Comparison of ENCODE assay signal across 9 cellular contexts in genomic region chr2:179031731-179032408, GRCh38. TPM values are rescaled to one million over a fixed set of nuclear protein-coding genes. Genes with fewer than 3 reads are reported as not detected.
DNase-seq lines count a peak whose midpoint lies in the region; ATAC-seq, FAIRE-seq and TF ChIP-seq lines count a peak whose summit lies in the region.
"Had no signal": no experiment of that assay in that cellular context is flagged by ENCODE, and none has a peak within 500 bp of the region (broad histone marks: within the 10 kb centered on the region; RNA-seq: fewer than 3 reads in every experiment).

No MANE protein-coding gene starts in this region.

- no peaks in the 10 kb centered on the region for H3K27me3 Mint-ChIP-seq in activated CD4-positive, alpha-beta T cell treated with anti-CD3 and anti-CD28 coated beads for 36 hours

- peaks cover 21% of the 10 kb centered on the region for H3K9me3 Mint-ChIP-seq in activated CD4-positive, alpha-beta T cell treated with anti-CD3 and anti-CD28 coated beads for 36 hours (ENCODE audit: low read depth)

- H3K27ac ChIP-seq in ascending aorta = no peak overlapping the region

- no peaks in the 10 kb centered on the region for H3K9me3 ChIP-seq in ascending aorta

- no peaks in the 10 kb centered on the region for H3K36me3 ChIP-seq in ascending aorta

- no peak for FAIRE-seq in H54 (lab: Jason Lieb, UNC)

- peak; percentile 95 for ATAC-seq in activated CD4-positive, alpha-beta T cell treated with anti-CD3 and anti-CD28 coated beads for 36 hours
- peak; percentile 95 for ATAC-seq in HG02759 (IDR thresholded peaks at IDR 0.05; ENCODE audit: unreplicated experiment)

- peak; percentile 57 for DNase-seq in activated CD4-positive, alpha-beta T cell treated with anti-CD3 and anti-CD28 coated beads for 36 hours
- DNase-seq in activated CD4-positive, alpha-beta T cell treated with anti-CD3 and anti-CD28 coated beads for 1 hour = no peak
- DNase-seq in RPMI8226 (peak; percentile 85), iris pigment epithelial cell (ENCODE audit: low read depth) (peak; percentile 77), H54 (ENCODE audit: insufficient read length, low spot score) (no peak), SK-N-DZ (ENCODE audit: low spot score) (no peak), ascending aorta (ENCODE audit: low spot score in 2 of 2) (no peak)

- POLR2A ChIA-PET in activated CD4-positive, alpha-beta T cell treated with anti-CD3 and anti-CD28 coated beads for 36 hours (lab: Charles Lee) = interaction anchor here (0.7 to 1.1 kb wide), 3 partner anchors 10 to 18 kb away, joined by 3 to 4 read pairs (median 3); partner anchors contain the start of gene CCDC141

- intact Hi-C loops in activated CD4-positive, alpha-beta T cell treated with anti-CD3 and anti-CD28 coated beads for 36 hours (cut with DNase I, micrococcal nuclease) = loop anchor here (1.0 to 10.0 kb wide), 9 partner anchors 17 to 973 kb away; partner anchors contain the start of genes CWC22 (in 1 of the 2), PJVK (in 1 of the 2), PRKRA (in 1 of the 2) and SESTD1 (in 1 of the 2)
- intact Hi-C loops in ascending aorta (cut with DNase I) = no loop called here

- peak overlapping the region; percentile 96 for H3K27ac Mint-ChIP-seq in activated CD4-positive, alpha-beta T cell treated with anti-CD3 and anti-CD28 coated beads for 36 hours

- peak overlapping the region in 1 of 2 donors; percentile 19 for H3K4me3 ChIP-seq in ascending aorta

- H3K36me3 Mint-ChIP-seq in activated CD4-positive, alpha-beta T cell treated with anti-CD3 and anti-CD28 coated beads for 36 hours (ENCODE audit: low read depth) = peaks cover 22% of the 10 kb centered on the region

- H3K4me1 ChIP-seq in ascending aorta = no peaks in the 10 kb centered on the region

- no peak for TF ChIP-seq POLR2A in H54 (IDR thresholded peaks at IDR 0.05; ENCODE audit: low read depth, low read length)

- TF ChIP-seq CTCF in ascending aorta (IDR thresholded peaks at IDR 0.05) = no peak

- peak overlapping the region; percentile 69 for H3K4me3 Mint-ChIP-seq in activated CD4-positive, alpha-beta T cell treated with anti-CD3 and anti-CD28 coated beads for 36 hours

- H3K4me1 Mint-ChIP-seq in activated CD4-positive, alpha-beta T cell treated with anti-CD3 and anti-CD28 coated beads for 36 hours = peaks cover 28% of the 10 kb centered on the region

- H3K27me3 ChIP-seq in ascending aorta = no peaks in the 10 kb centered on the region

- CTCF ChIA-PET in activated CD4-positive, alpha-beta T cell treated with anti-CD3 and anti-CD28 coated beads for 36 hours (lab: Charles Lee) = interaction anchor here (0.8 to 1.8 kb wide), 6 partner anchors 12 to 225 kb away, joined by 3 to 7 read pairs (median 5); no protein-coding TSS in a partner anchor

RNA-seq across cellular contexts. Expression of gene CCDC141, which starts 18.1 kb away (rescaled TPM):
- 1 to 10 TPM; 2.6 to 4.3 TPM for total RNA-seq in activated CD4-positive, alpha-beta T cell treated with anti-CD3 and anti-CD28 coated beads for 36 hours
- polyA plus RNA-seq in SK-N-DZ (2014; cell fraction: cytosol; rRNA removed) = 0.12 TPM in 1 of 2 replicates, not detected in the other
- polyA plus RNA-seq in SK-N-DZ (2014; cell fraction: nucleus; rRNA removed) = not detected in 2 replicates
- total RNA-seq in ascending aorta = 2.0 TPM
- polyA plus RNA-seq: AG04450 had no signal

Comparison
In these comparisons a context has a peak if more than half of its experiments do, and no peak if none do; other contexts are left out.
1. DNase-seq: peak in activated CD4-positive, alpha-beta T cell treated with anti-CD3 and anti-CD28 coated beads for 36 hours (single experiment), RPMI8226 (single experiment) and iris pigment epithelial cell (single experiment); none in activated CD4-positive, alpha-beta T cell treated with anti-CD3 and anti-CD28 coated beads for 1 hour (single experiment), H54 (single experiment), SK-N-DZ (single experiment) and ascending aorta (0 of 2).